ENCODE assay signal across 23 cellular contexts in genomic region chr3:110344487-110344886, GRCh38.
DNase-seq lines count a peak whose midpoint lies in the region; ATAC-seq and TF ChIP-seq lines count a peak whose summit lies in the region.
"Had no signal": no experiment of that assay in that cellular context is flagged by ENCODE, and none has a peak within 500 bp of the region (broad histone marks: within the 10 kb centered on the region; RNA-seq: fewer than 3 reads in every experiment).

No MANE protein-coding gene starts in this region.

- no peak overlapping the region for H2BK15ac ChIP-seq in neuronal stem cell (ENCODE audit: low read length)

- peak overlapping the region in 2 of 4 donors; percentile 40 to 51 for H3K27ac ChIP-seq in body of pancreas
- no peak overlapping the region for H3K27ac ChIP-seq in neuronal stem cell (replicated peaks; ENCODE audit: low read length)
- H3K27ac ChIP-seq in prostate gland = no peak overlapping the region
- H3K27ac ChIP-seq: thoracic aorta had no signal

- no peaks in the 10 kb centered on the region for H3K36me3 ChIP-seq in body of pancreas (replicated peaks in 1 of 2; ENCODE audit: insufficient read depth in 1 of 2, low read depth in 2 of 2)
- no peaks in the 10 kb centered on the region for H3K36me3 ChIP-seq in neuronal stem cell (replicated peaks in 1 of 2; ENCODE audit: control insufficient read depth in 2 of 2, insufficient read depth in 2 of 2, low read length in 2 of 2)
- H3K36me3 ChIP-seq in prostate gland = no peaks in the 10 kb centered on the region
- H3K36me3 ChIP-seq: ascending aorta, thoracic aorta had no signal

- H3K27me3 ChIP-seq in body of pancreas (no peaks in the 10 kb centered on the region), neuronal stem cell (ENCODE audit: control insufficient read depth in 3 of 3, insufficient read depth in 3 of 3, low read depth in 1 of 3, low read length in 3 of 3) (no peaks in the 10 kb centered on the region), prostate gland (replicated peaks; ENCODE audit: insufficient read depth) (no peaks in the 10 kb centered on the region)
- H3K27me3 ChIP-seq: ascending aorta had no signal

- intact Hi-C loops in body of pancreas (cut with DNase I) (no loop called here), prostate gland (cut with DNase I) (no loop called here)

- H2AK5ac ChIP-seq in neuronal stem cell (ENCODE audit: low read depth, low read length) = no peak overlapping the region

- no peaks in the 10 kb centered on the region for H3K79me1 ChIP-seq in neuronal stem cell (ENCODE audit: low read depth, low read length)

- H2BK12ac ChIP-seq in neuronal stem cell (ENCODE audit: low read length) = no peak overlapping the region

- H3K9me3 ChIP-seq in body of pancreas (no peaks in the 10 kb centered on the region), neuronal stem cell (replicated peaks in 1 of 2; ENCODE audit: control insufficient read depth in 2 of 2, insufficient read depth in 1 of 2, low read depth in 1 of 2, low read length in 2 of 2) (no peaks in the 10 kb centered on the region), prostate gland (no peaks in the 10 kb centered on the region)
- H3K9me3 ChIP-seq: ascending aorta, thoracic aorta had no signal

- H3K4me3 ChIP-seq in body of pancreas (no peak overlapping the region), neuronal stem cell (ENCODE audit: low read length in 2 of 2) (no peak overlapping the region), prostate gland (no peak overlapping the region)
- H3K4me3 ChIP-seq: ascending aorta, lung, thoracic aorta had no signal

- no peak overlapping the region for H3K9ac ChIP-seq in neuronal stem cell (ENCODE audit: low read depth, low read length, poor library complexity)

- ATAC-seq in GM19324 (IDR thresholded peaks at IDR 0.05; ENCODE audit: low FRiP score, unreplicated experiment) (peak; percentile 8), HG02759 (IDR thresholded peaks at IDR 0.05; ENCODE audit: unreplicated experiment) (peak; percentile 6), body of pancreas (peak; percentile 21)
- ATAC-seq: activated CD8-positive, alpha-beta T cell treated with anti-CD3 and anti-CD28 coated beads for 36 hours; effector memory CD8-positive, alpha-beta T cell; sciatic nerve; stimulated activated effector memory CD8-positive, alpha-beta T cell treated with anti-CD3 and anti-CD28 coated beads, Interleukin-12 subunit alpha, Interleukin-12 subunit beta, amount 100 ng/mL, for 72 hours had no signal

- DNase-seq in body of pancreas (no peak), neuronal stem cell (ENCODE audit: low spot score) (no peak), prostate gland (ENCODE audit: low spot score) (no peak), DMS53 (lab: John Stamatoyannopoulos, UW) (no peak), NCI-H2227 (lab: John Stamatoyannopoulos, UW; ENCODE audit: unreplicated experiment) (no peak)
- no peak for DNase-seq in activated CD4-positive, alpha-beta T cell treated with anti-CD3 and anti-CD28 coated beads for 48 hours
- DNase-seq: activated B cell treated with CpG ODN at 0.5 μM for 24 hours; activated CD8-positive, alpha-beta T cell treated with anti-CD3 and anti-CD28 coated beads for 36 hours; activated naive CD4-positive, alpha-beta T cell treated with anti-CD3 and anti-CD28 coated beads, Interleukin-2, amount 10 ng/mL, durations not matched to agents 7 days and 5 days; activated T-cell treated with anti-CD3 and anti-CD28 coated beads, Interleukin-2, amount 50 U/mL, for 1 hour; CD4-positive, alpha-beta T cell; DMS79 treated with DMSO at 0.1 percent for 48 hours; effector memory CD8-positive, alpha-beta T cell; Kasumi-1; NCI-H1105; NCI-H526 treated with DMSO at 0.1 percent for 48 hours had no signal

- H3K14ac ChIP-seq in neuronal stem cell (ENCODE audit: low read length) = no peak overlapping the region

- no peak overlapping the region for H4K8ac ChIP-seq in neuronal stem cell (ENCODE audit: low read depth, low read length)

- H2BK5ac ChIP-seq in neuronal stem cell (ENCODE audit: low read length) = no peak overlapping the region

- TF ChIP-seq POLR2A in body of pancreas (IDR thresholded peaks at IDR 0.05) (no peak), prostate gland (IDR thresholded peaks at IDR 0.05) (no peak)

- no peak for TF ChIP-seq CTCF in body of pancreas (IDR thresholded peaks at IDR 0.05)
- TF ChIP-seq CTCF in prostate gland (IDR thresholded peaks at IDR 0.05) = no peak

- no peak overlapping the region for H3K4me2 ChIP-seq in neuronal stem cell (ENCODE audit: insufficient read depth, low read length, poor library complexity, severe bottlenecking)

- H4K91ac ChIP-seq in neuronal stem cell (ENCODE audit: low read depth, low read length, poor library complexity) = no peak overlapping the region

- H2AFZ ChIP-seq in neuronal stem cell (ENCODE audit: low read length) = peak overlapping the region; percentile 16

- H3K4ac ChIP-seq in neuronal stem cell (ENCODE audit: low read length) = no peak overlapping the region

- no peak overlapping the region for H2BK120ac ChIP-seq in neuronal stem cell (ENCODE audit: low read depth, low read length)

- no peak overlapping the region for H3K18ac ChIP-seq in neuronal stem cell (ENCODE audit: low read length)

- no peak overlapping the region for H3K23ac ChIP-seq in neuronal stem cell (ENCODE audit: low read depth, low read length, poor library complexity)

- H3K4me1 ChIP-seq in body of pancreas (peaks cover 9% of the 10 kb centered on the region), neuronal stem cell (ENCODE audit: control insufficient read depth in 2 of 2, insufficient read depth in 1 of 2, low read depth in 1 of 2, low read length in 2 of 2) (no peaks in the 10 kb centered on the region), prostate gland (replicated peaks) (no peaks in the 10 kb centered on the region)
- H3K4me1 ChIP-seq: ascending aorta had no signal
